In the genomic region with DNA sequence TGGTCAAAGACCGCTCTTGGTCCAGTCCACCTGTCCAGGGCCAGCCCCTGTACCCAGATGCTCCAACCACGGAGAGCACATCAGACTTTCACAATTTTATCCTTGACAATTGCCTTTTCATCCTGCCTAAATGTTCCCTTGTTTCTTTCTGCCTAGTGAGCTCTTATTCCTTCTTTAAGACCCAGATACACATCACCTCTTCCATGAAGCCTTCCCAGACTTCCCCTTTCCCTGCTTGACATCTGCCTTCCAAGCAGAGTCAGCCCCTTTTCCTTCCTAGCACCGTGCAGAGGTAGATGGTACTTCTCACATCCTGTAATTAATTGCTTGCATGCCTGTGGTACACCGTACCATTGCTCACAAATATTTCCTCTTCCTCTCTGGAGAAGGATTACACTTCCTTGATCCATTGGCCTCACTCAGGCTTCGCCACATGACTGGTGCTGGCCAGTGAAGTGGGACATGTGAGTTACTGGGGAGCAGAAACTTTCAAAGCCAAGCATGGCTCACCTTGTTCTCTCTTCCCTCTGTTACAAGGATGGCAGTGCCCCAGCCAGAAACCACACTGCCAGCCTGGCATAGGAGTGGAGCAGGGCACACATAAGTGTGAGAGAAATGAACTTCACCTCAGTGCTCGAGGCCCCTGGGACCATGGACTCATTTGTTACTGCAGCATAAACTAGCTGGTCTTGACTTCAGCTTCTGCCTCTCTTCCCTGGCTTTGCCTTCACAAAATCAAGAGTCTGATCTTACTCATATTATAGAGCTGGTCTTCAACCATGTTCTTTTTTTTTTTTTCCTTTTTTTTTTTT, we compare ENCODE assay signal across 9 cellular contexts. TPM values are rescaled to one million over a fixed set of nuclear protein-coding genes. Genes with fewer than 3 reads are reported as not detected.
DNase-seq lines count a peak whose midpoint lies in the region; ATAC-seq and TF ChIP-seq lines count a peak whose summit lies in the region.
"Had no signal": no experiment of that assay in that cellular context is flagged by ENCODE, and none has a peak within 500 bp of the region (broad histone marks: within the 10 kb centered on the region; RNA-seq: fewer than 3 reads in every experiment).

No MANE protein-coding gene starts in this region.

- ATAC-seq in body of pancreas = peak; percentile 24
- no peak for ATAC-seq in naive thymus-derived CD8-positive, alpha-beta T cell
- no peak for ATAC-seq in GM21367 (IDR thresholded peaks at IDR 0.05; ENCODE audit: unreplicated experiment)

- intact Hi-C loops in Caco-2 (cut with micrococcal nuclease; ENCODE audit: unreplicated experiment) = no loop called here
- intact Hi-C loops in body of pancreas (cut with DNase I) = no loop called here

- peaks cover 10% of the 10 kb centered on the region; the same call in 1 of the 2 replicates for H3K4me1 ChIP-seq in Caco-2
- H3K4me1 ChIP-seq in body of pancreas = peaks cover 10% of the 10 kb centered on the region

- POLR2A ChIA-PET in Caco-2 (lab: Charles Lee) = no interaction called here
- POLR2A ChIA-PET in naive thymus-derived CD8-positive, alpha-beta T cell (lab: Charles Lee) = interaction anchor here (0.6 kb wide), 2 partner anchors 34 to 380 kb away, joined by 3 read pairs; no protein-coding TSS in a partner anchor

- peak overlapping the region; percentile 67 for H3K4me3 Mint-ChIP-seq in Caco-2 (ENCODE audit: unreplicated experiment)
- peak overlapping the region; percentile 27 to 71 (median 62) for H3K4me3 Mint-ChIP-seq in naive thymus-derived CD8-positive, alpha-beta T cell

- no peaks in the 10 kb centered on the region for H3K9me3 Mint-ChIP-seq in Caco-2 (ENCODE audit: unreplicated experiment)
- no peaks in the 10 kb centered on the region for H3K9me3 Mint-ChIP-seq in naive thymus-derived CD8-positive, alpha-beta T cell

- H3K36me3 ChIP-seq in Caco-2 (ENCODE audit: control insufficient read depth, insufficient read depth, low read length) (no peaks in the 10 kb centered on the region), body of pancreas (replicated peaks in 1 of 2; ENCODE audit: insufficient read depth in 1 of 2, low read depth in 2 of 2) (no peaks in the 10 kb centered on the region), H7 (replicated peaks; ENCODE audit: control insufficient read depth, insufficient read depth, low read length) (no peaks in the 10 kb centered on the region)

- no peak for TF ChIP-seq CTCF in Caco-2 (IDR thresholded peaks at IDR 0.05; ENCODE audit: insufficient read depth in 1 of 2, low read depth in 1 of 2, low read length in 1 of 2, severe bottlenecking in 1 of 2, unreplicated experiment in 1 of 2)
- TF ChIP-seq CTCF in body of pancreas (IDR thresholded peaks at IDR 0.05) = no peak

- H3K9me3 ChIP-seq in Caco-2 (no peaks in the 10 kb centered on the region), body of pancreas (no peaks in the 10 kb centered on the region)

- H3K4me3 ChIP-seq in Caco-2 (ENCODE audit: low read depth, low read length) (no peak overlapping the region), body of pancreas (no peak overlapping the region), H7 (ENCODE audit: insufficient read depth, low read depth, low read length) (no peak overlapping the region)

- DNase-seq in Caco-2 = no peak
- DNase-seq in LHCN-M2 (ENCODE audit: low read depth) = peak; percentile 60
- no peak for DNase-seq in body of pancreas
- no peak for DNase-seq in naive thymus-derived CD8-positive, alpha-beta T cell
- no peak for DNase-seq in islet precursor cell
- no peak for DNase-seq in H7
- DNase-seq in amygdala (lab: John Stamatoyannopoulos, UW) = no peak

- H3K27ac ChIP-seq in body of pancreas = peak overlapping the region in 1 of 4 donors; percentile 65

- H3K27ac Mint-ChIP-seq in Caco-2 (ENCODE audit: unreplicated experiment) = no peak overlapping the region
- H3K27ac Mint-ChIP-seq in naive thymus-derived CD8-positive, alpha-beta T cell = no peak overlapping the region

- peaks cover 27% of the 10 kb centered on the region for H3K4me1 Mint-ChIP-seq in Caco-2 (ENCODE audit: low read depth, unreplicated experiment)
- H3K4me1 Mint-ChIP-seq in naive thymus-derived CD8-positive, alpha-beta T cell = peaks cover 5 to 16% (median 14%) of the 10 kb centered on the region in 4 donors

- TF ChIP-seq POLR2A in body of pancreas (IDR thresholded peaks at IDR 0.05) = no peak

- 63 to 67% methylated on average over 6 of the region's 6 CpGs for WGBS in body of pancreas, 2 donors

- H3K27me3 Mint-ChIP-seq in Caco-2 (ENCODE audit: insufficient read depth, unreplicated experiment) = peaks cover 6% of the 10 kb centered on the region
- H3K27me3 Mint-ChIP-seq in naive thymus-derived CD8-positive, alpha-beta T cell = peaks cover 29 to 66% (median 49%) of the 10 kb centered on the region in 5 donors

- CTCF ChIA-PET in Caco-2 (lab: Charles Lee) = interaction anchor here (1.2 to 1.7 kb wide), 3 partner anchors 17 to 132 kb away, joined by 4 to 7 read pairs (median 7); no protein-coding TSS in a partner anchor

- BruUV-seq in Caco-2 (replicated peaks; lab: Mats Ljungman, UMichigan) = no TSS peak

- peaks cover 4% of the 10 kb centered on the region for H3K36me3 Mint-ChIP-seq in Caco-2 (ENCODE audit: insufficient read depth, unreplicated experiment)
- H3K36me3 Mint-ChIP-seq in naive thymus-derived CD8-positive, alpha-beta T cell = no peaks in the 10 kb centered on the region

- H3K27me3 ChIP-seq in Caco-2 (replicated peaks; ENCODE audit: control insufficient read depth, insufficient read depth, low read length) (no peaks in the 10 kb centered on the region), body of pancreas (no peaks in the 10 kb centered on the region), H7 (ENCODE audit: control insufficient read depth, insufficient read depth, low read length) (peaks cover 27% of the 10 kb centered on the region)

RNA-seq across cellular contexts. Expression of a gene that starts 44.0 kb away (rescaled TPM):
- not detected in 2 replicates for total RNA-seq in Caco-2 (2022)
- not detected in 2 replicates for total RNA-seq in LHCN-M2 (2014; rRNA removed)
- polyA plus RNA-seq in LHCN-M2 (2012) = not detected
- not detected for total RNA-seq in body of pancreas
- not detected for total RNA-seq in naive thymus-derived CD8-positive, alpha-beta T cell
- polyA plus RNA-seq in naive thymus-derived CD8-positive, alpha-beta T cell = not detected
- total RNA-seq in H7 (2014; rRNA removed; shearing (Covaris generic)) = not detected in 2 replicates
- total RNA-seq: T-helper 1 cell treated with Interleukin-12 subunit alpha and Interleukin-12 subunit beta and Interleukin-4 antibody, amounts not matched to agents 30 ng/mL and 1 ng/mL, for 36 hours had no signal

RNA-seq across cellular contexts. Expression of a gene that starts 52.8 kb away (rescaled TPM):
- 0.72 and 1.7 TPM in 2 replicates for total RNA-seq in Caco-2 (2022)
- total RNA-seq in LHCN-M2 (2014; rRNA removed) = not detected in 2 replicates
- 0.02 TPM for polyA plus RNA-seq in LHCN-M2 (2012)
- 1 to 10 TPM in 1 of 2 donors, under 1 TPM in 1; 0.52 to 2.3 TPM for total RNA-seq in body of pancreas
- total RNA-seq in naive thymus-derived CD8-positive, alpha-beta T cell = not detected
- polyA plus RNA-seq in naive thymus-derived CD8-positive, alpha-beta T cell = 1 to 10 TPM in 2 of 3 donors, under 1 TPM in 1; 0.66 to 5.9 (median 1.5) TPM
- 0.18 TPM in 1 of 2 replicates, not detected in the other for total RNA-seq in H7 (2014; rRNA removed; shearing (Covaris generic))
